In genomic region chr11:46918778-46919513, GRCh38 we compare ENCODE assay signal across 8 cellular contexts. TPM values are rescaled to one million over a fixed set of nuclear protein-coding genes. Genes with fewer than 3 reads are reported as not detected.
DNase-seq lines count a peak whose midpoint lies in the region; ATAC-seq and TF ChIP-seq lines count a peak whose summit lies in the region.

No MANE protein-coding gene starts in this region.

- peaks cover 26% of the 10 kb centered on the region for H3K4me1 Mint-ChIP-seq in CD4-positive, alpha-beta T cell (ENCODE audit: low read depth)
- peaks cover 58% of the 10 kb centered on the region for H3K4me1 Mint-ChIP-seq in osteocyte (ENCODE audit: unreplicated experiment)

- H3K36me3 ChIP-seq in MM.1S (replicated peaks; ENCODE audit: insufficient read depth, low read length) (no peaks in the 10 kb centered on the region), left lung (no peaks in the 10 kb centered on the region)

- no peaks in the 10 kb centered on the region for H3K9me2 ChIP-seq in MM.1S (replicated peaks; ENCODE audit: insufficient read depth, low read length)

- H3K27me3 ChIP-seq in CD4-positive, alpha-beta T cell (ENCODE audit: control insufficient read depth, insufficient read depth, low read length): peaks cover 52% of the 10 kb centered on the region
- peaks cover 27% of the 10 kb centered on the region for H3K27me3 ChIP-seq in MM.1S (replicated peaks; ENCODE audit: insufficient read depth, low read length)
- peaks cover 0 to 13% (median 0%) of the 10 kb centered on the region in 45 donors for H3K27me3 ChIP-seq in dorsolateral prefrontal cortex
- H3K27me3 ChIP-seq in left lung: peaks cover 18 to 59% of the 10 kb centered on the region in 2 donors

- H3K36me3 Mint-ChIP-seq in CD4-positive, alpha-beta T cell (ENCODE audit: low read depth): no peaks in the 10 kb centered on the region
- H3K36me3 Mint-ChIP-seq in osteocyte (ENCODE audit: unreplicated experiment): no peaks in the 10 kb centered on the region

- H3K27ac ChIP-seq in CD4-positive, alpha-beta T cell (ENCODE audit: low read depth, low read length): no peak overlapping the region
- H3K27ac ChIP-seq in MM.1S (ENCODE audit: low read length) (no peak overlapping the region), dorsolateral prefrontal cortex (peak overlapping the region in 58 of 59 donors; percentile 16 to 91 (median 79)), left lung (no peak overlapping the region)

- peak overlapping the region; percentile 91 for H2AFZ ChIP-seq in MM.1S (ENCODE audit: low read length)

- DNase-seq in CD4-positive, alpha-beta T cell: no peak
- DNase-seq in MM.1S: peak; percentile 15
- no peak for DNase-seq in dorsolateral prefrontal cortex
- no peak for DNase-seq in osteocyte (ENCODE audit: extremely low spot score, unreplicated experiment)
- no peak for DNase-seq in HUDEP-2 (lab: John Stamatoyannopoulos, UW; ENCODE audit: unreplicated experiment in 76 of 76)
- DNase-seq in left lung: no peak

- peak overlapping the region; percentile 85 for H3K4me3 Mint-ChIP-seq in CD4-positive, alpha-beta T cell
- peak overlapping the region; percentile 74 for H3K4me3 Mint-ChIP-seq in osteocyte (ENCODE audit: unreplicated experiment)

- H3K27me3 Mint-ChIP-seq in CD4-positive, alpha-beta T cell: peaks cover 66% of the 10 kb centered on the region
- H3K27me3 Mint-ChIP-seq in osteocyte (ENCODE audit: unreplicated experiment): no peaks in the 10 kb centered on the region

- no peaks in the 10 kb centered on the region for H3K79me2 ChIP-seq in MM.1S (ENCODE audit: low read length)

- ATAC-seq in CD4-positive, alpha-beta T cell (ENCODE audit: poor library complexity): no peak
- no peak for ATAC-seq in GM19324 (IDR thresholded peaks at IDR 0.05; ENCODE audit: low FRiP score, unreplicated experiment)
- no peak for ATAC-seq in left lung
- ATAC-seq in HG03159 (IDR thresholded peaks at IDR 0.05; ENCODE audit: unreplicated experiment): no peak

- H3F3A ChIP-seq in MM.1S (ENCODE audit: insufficient read depth, low read length): no peaks in the 10 kb centered on the region; the same call in 1 of the 2 replicates

- H3K9me3 ChIP-seq in CD4-positive, alpha-beta T cell (ENCODE audit: control insufficient read depth, low read length): no peaks in the 10 kb centered on the region
- H3K9me3 ChIP-seq in MM.1S (replicated peaks; ENCODE audit: insufficient read depth, low read length) (no peaks in the 10 kb centered on the region), left lung (no peaks in the 10 kb centered on the region)

- TF ChIP-seq CTCF in CD4-positive, alpha-beta T cell (IDR thresholded peaks at IDR 0.05): no peak
- no peak for TF ChIP-seq CTCF in MM.1S (IDR thresholded peaks at IDR 0.05; ENCODE audit: low read length)
- peak in 1 of 56 donors; percentile 10 for TF ChIP-seq CTCF in dorsolateral prefrontal cortex (IDR thresholded peaks at IDR 0.05 in 54 of 56, conservative IDR thresholded peaks at IDR 0.05 in 2 of 56; ENCODE audit: low read depth in 1 of 56, partially characterized antibody in 56 of 56)
- no peak for TF ChIP-seq CTCF in osteocyte (IDR thresholded peaks at IDR 0.05)
- no peak for TF ChIP-seq CTCF in left lung (IDR thresholded peaks at IDR 0.05)

- peak overlapping the region; percentile 33; the same call in 1 of the 2 replicates for H3K9ac ChIP-seq in MM.1S (ENCODE audit: low read length)

- peaks cover 11% of the 10 kb centered on the region; the same call in 1 of the 2 replicates for H3K4me1 ChIP-seq in MM.1S (ENCODE audit: low read length)
- peaks cover 0 to 32% of the 10 kb centered on the region in 2 donors for H3K4me1 ChIP-seq in left lung

- no peak overlapping the region for H3K27ac Mint-ChIP-seq in CD4-positive, alpha-beta T cell
- H3K27ac Mint-ChIP-seq in osteocyte (ENCODE audit: unreplicated experiment): peak overlapping the region; percentile 94

- CTCF ChIA-PET in CD4-positive, alpha-beta T cell (lab: Charles Lee): interaction anchor here (0.6 to 1.6 kb wide), 5 partner anchors 9 to 564 kb away, joined by 3 to 10 read pairs (median 3); no protein-coding TSS in a partner anchor

- H3K4me2 ChIP-seq in MM.1S (ENCODE audit: low read depth, low read length): peak overlapping the region; percentile 96

- no peaks in the 10 kb centered on the region for H3K9me3 Mint-ChIP-seq in CD4-positive, alpha-beta T cell
- H3K9me3 Mint-ChIP-seq in osteocyte (ENCODE audit: unreplicated experiment): no peaks in the 10 kb centered on the region

- intact Hi-C loops in CD4-positive, alpha-beta T cell (cut with DNase I, micrococcal nuclease): loop anchor here in 1 of 2 experiments (1.0 kb wide), 1 partner anchor 234 kb away; no protein-coding TSS in a partner anchor
- intact Hi-C loops in dorsolateral prefrontal cortex (cut with DNase I): loop anchor here in 1 of 2 donors (2.0 to 5.0 kb wide), 3 partner anchors 14 to 234 kb away; no protein-coding TSS in a partner anchor
- intact Hi-C loops in left lung (cut with DNase I): no loop called here

- POLR2A ChIA-PET in CD4-positive, alpha-beta T cell (lab: Charles Lee): no interaction called here

- H4K20me1 ChIP-seq in MM.1S (ENCODE audit: insufficient read depth, low read length): no peaks in the 10 kb centered on the region

- peak overlapping the region; percentile 61 for H3K4me3 ChIP-seq in MM.1S (ENCODE audit: low read length)
- H3K4me3 ChIP-seq in dorsolateral prefrontal cortex: peak overlapping the region in 52 of 59 donors; percentile 4 to 86 (median 46)
- peak overlapping the region in 1 of 2 donors; percentile 46 for H3K4me3 ChIP-seq in left lung

RNA-seq across cellular contexts. Expression of gene LRP4, which starts 0.6 kb away (rescaled TPM):
- total RNA-seq in CD4-positive, alpha-beta T cell: not detected
- 100 to 1,000 TPM in 72 of 120 experiments, 10 to 100 TPM in 48; 56.0 to 339 (median 107) TPM for total RNA-seq in dorsolateral prefrontal cortex
- total RNA-seq in osteocyte: 49.3 and 54.1 TPM in 2 replicates
- 1 to 10 TPM; 4.9 to 5.0 TPM for total RNA-seq in left lung

RNA-seq across cellular contexts. Expression of gene CSTPP1, which starts 17.6 kb away (rescaled TPM):
- 1 to 10 TPM; 6.6 to 7.3 TPM for total RNA-seq in CD4-positive, alpha-beta T cell
- 100 to 1,000 TPM in 73 of 120 experiments, 10 to 100 TPM in 47; 71.1 to 144 (median 102) TPM for total RNA-seq in dorsolateral prefrontal cortex
- 36.9 and 37.1 TPM in 2 replicates for total RNA-seq in osteocyte
- 10 to 100 TPM; 28.7 to 36.4 TPM for total RNA-seq in left lung

Comparison
In these comparisons a context has a peak if more than half of its experiments do, and no peak if none do; other contexts are left out.
1. H3K27ac ChIP-seq: peak in dorsolateral prefrontal cortex (58 of 59); none in CD4-positive, alpha-beta T cell (single experiment), MM.1S (single experiment) and left lung (0 of 2).
2. RNA of gene LRP4, which starts 0.6 kb away (total RNA-seq): 56.0 to 339 TPM in dorsolateral prefrontal cortex, 49.3 to 54.1 TPM in osteocyte and 4.9 to 5.0 TPM in left lung; not detected in CD4-positive, alpha-beta T cell; every median in the first group is over 4 times any median in the second.